21 cellular contexts compared by ENCODE assay signal in genomic region chr13:50468849-50469669, GRCh38.
"Had no signal": no experiment of that assay in that cellular context is flagged by ENCODE, and none has a peak within 500 bp of the region (broad histone marks: within the 10 kb centered on the region; RNA-seq: fewer than 3 reads in every experiment).

No MANE protein-coding gene starts in this region.

- DNase-seq: activated CD4-positive, alpha-beta T cell treated with anti-CD3 and anti-CD28 coated beads for 1 hour; activated CD4-positive, alpha-beta T cell treated with anti-CD3 and anti-CD28 coated beads, Interleukin-2, amount 50 U/mL, for 48 hours; activated effector memory CD4-positive, alpha-beta T cell treated with Interleukin-2 at 50 U/mL for 16 hours; activated naive CD4-positive, alpha-beta T cell treated with anti-CD3 and anti-CD28 coated beads, Interleukin-2, amount 50 U/mL, for 16 hours; adrenal gland; effector CD4-positive, alpha-beta T cell; foreskin fibroblast; immature natural killer cell; left cardiac atrium; lower lobe of right lung; naive B cell; posterior cingulate gyrus; right cardiac atrium; SJCRH30; stimulated activated CD4-positive, alpha-beta T cell treated with anti-CD3 and anti-CD28 coated beads, Interleukin-4, amount 100 ng/mL, for 4 hours; stimulated activated CD8-positive, alpha-beta memory T cell treated with anti-CD3 and anti-CD28 coated beads, Interleukin-4, amount 100 ng/mL, for 48 hours; stimulated activated naive CD8-positive, alpha-beta T cell treated with anti-CD3 and anti-CD28 coated beads, Interleukin-15, Interleukin-2, amounts not matched to agents 100 U/mL and 50 U/mL, for 24 hours; testis; upper lobe of left lung had no signal

- H3K27me3 ChIP-seq: adrenal gland, cardiac muscle cell, SJCRH30, testis, upper lobe of left lung had no signal

- H3K9me3 ChIP-seq: adrenal gland, lower lobe of right lung, testis, upper lobe of left lung had no signal

- H3K4me1 ChIP-seq: adrenal gland, SJCRH30 had no signal

- H3K27ac ChIP-seq: adrenal gland, cardiac muscle cell, lower lobe of right lung, SJCRH30, skin epidermis, testis had no signal

- ATAC-seq: left cardiac atrium; lower lobe of right lung; right cardiac atrium; stimulated activated naive CD8-positive, alpha-beta T cell treated with anti-CD3 and anti-CD28 coated beads, Interleukin-15, Interleukin-2, amounts not matched to agents 100 U/mL and 50 U/mL, for 24 hours had no signal

- H3K36me3 ChIP-seq: adrenal gland, cardiac muscle cell, lower lobe of right lung, SJCRH30, upper lobe of left lung had no signal

- H3K4me3 ChIP-seq: adrenal gland, cardiac muscle cell, lower lobe of right lung, SJCRH30, skin epidermis, testis, upper lobe of left lung had no signal
